ENCODE assay signal across 1 cellular context in the genomic region with DNA sequence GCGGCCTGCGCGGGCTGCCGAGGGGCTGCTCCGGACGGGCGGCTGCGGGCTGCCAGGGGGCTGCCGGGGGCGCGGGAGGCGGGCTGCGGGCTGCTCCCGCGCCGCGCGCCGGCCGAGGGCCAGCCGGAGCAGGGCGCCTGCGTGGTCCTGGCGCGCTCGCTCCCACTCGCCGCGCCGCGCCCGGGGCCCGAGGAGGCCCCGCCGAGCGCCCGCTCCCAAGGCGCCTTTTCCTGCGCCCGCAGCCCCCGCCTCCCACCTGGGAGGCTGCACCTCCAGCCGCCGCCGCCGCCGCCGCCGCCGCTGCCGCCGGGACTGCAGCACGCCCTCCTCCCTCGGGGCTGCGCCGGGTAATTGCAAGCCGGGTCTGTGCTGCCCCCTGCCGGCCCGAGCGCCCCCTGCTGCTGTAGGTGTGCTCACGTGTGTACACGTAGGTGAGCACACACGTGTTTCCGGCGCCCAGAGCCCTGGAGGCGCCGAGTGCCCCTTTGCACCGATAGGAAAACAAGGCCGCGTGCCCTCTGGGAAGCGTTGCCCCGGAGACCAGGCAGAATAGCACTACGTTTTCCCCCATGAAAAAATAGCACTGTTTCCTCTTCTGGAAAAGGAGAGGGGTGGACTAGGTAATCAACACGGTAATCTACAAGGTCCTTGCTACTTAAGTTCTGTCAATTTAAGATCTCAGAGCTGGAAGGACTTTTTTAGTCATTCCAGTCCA.
TF ChIP-seq lines count a peak whose summit lies in the region.

Gene EPB41L4B (minus strand): TSS at position 326 of the 715 bp plus-strand sequence. CDS start 613 bp downstream, outside the sequence.

TF ChIP-seq in HepG2, 621 proteins besides CTCF, POLR2A, EP300 and RAD21 (continued from another document and continues in another):
- TF ChIP-seq, protein P1, sequence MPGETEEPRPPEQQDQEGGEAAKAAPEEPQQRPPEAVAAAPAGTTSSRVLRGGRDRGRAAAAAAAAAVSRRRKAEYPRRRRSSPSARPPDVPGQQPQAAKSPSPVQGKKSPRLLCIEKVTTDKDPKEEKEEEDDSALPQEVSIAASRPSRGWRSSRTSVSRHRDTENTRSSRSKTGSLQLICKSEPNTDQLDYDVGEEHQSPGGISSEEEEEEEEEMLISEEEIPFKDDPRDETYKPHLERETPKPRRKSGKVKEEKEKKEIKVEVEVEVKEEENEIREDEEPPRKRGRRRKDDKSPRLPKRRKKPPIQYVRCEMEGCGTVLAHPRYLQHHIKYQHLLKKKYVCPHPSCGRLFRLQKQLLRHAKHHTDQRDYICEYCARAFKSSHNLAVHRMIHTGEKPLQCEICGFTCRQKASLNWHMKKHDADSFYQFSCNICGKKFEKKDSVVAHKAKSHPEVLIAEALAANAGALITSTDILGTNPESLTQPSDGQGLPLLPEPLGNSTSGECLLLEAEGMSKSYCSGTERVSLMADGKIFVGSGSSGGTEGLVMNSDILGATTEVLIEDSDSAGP (CRISPR knock-in tag; IDR thresholded peaks at IDR 0.05; ENCODE audit: borderline replicate concordance): peak; percentile 81
- TF ChIP-seq CSRNP1 (CRISPR knock-in tag; IDR thresholded peaks at IDR 0.05) (peak; percentile 82), THAP8 (CRISPR knock-in tag; IDR thresholded peaks at IDR 0.05; ENCODE audit: borderline replicate concordance) (no peak), KAT8 (CRISPR knock-in tag; IDR thresholded peaks at IDR 0.05) (peak; percentile 91), ZNF614 (CRISPR knock-in tag; IDR thresholded peaks at IDR 0.05; ENCODE audit: borderline replicate concordance) (peak; percentile 89), ZNF30 (CRISPR knock-in tag; IDR thresholded peaks at IDR 0.05) (no peak; the same call in 1 of the 2 replicates), MATR3 (CRISPR knock-in tag; IDR thresholded peaks at IDR 0.05) (no peak), FOXO4 (CRISPR knock-in tag; conservative IDR thresholded peaks at IDR 0.05) (no peak), ZBTB7B (CRISPR knock-in tag; IDR thresholded peaks at IDR 0.05) (peak; percentile 85; the same call in 1 of the 2 replicates), SRSF9 (IDR thresholded peaks at IDR 0.05; ENCODE audit: borderline replicate concordance, insufficient read depth, low read depth, low read length, poor library complexity, severe bottlenecking) (no peak), ZSCAN25 (CRISPR knock-in tag; IDR thresholded peaks at IDR 0.05) (0 out of 2 replicates have a peak, but pooled peaks have one; percentile 35), NCOA5 (CRISPR knock-in tag; IDR thresholded peaks at IDR 0.05) (no peak), SNAPC2 (CRISPR knock-in tag; IDR thresholded peaks at IDR 0.05) (0 out of 2 replicates have a peak, but pooled peaks have one; percentile 53), ZNF335 (CRISPR knock-in tag; IDR thresholded peaks at IDR 0.05) (0 out of 2 replicates have a peak, but pooled peaks have one; percentile 60), DMAP1 (CRISPR knock-in tag; IDR thresholded peaks at IDR 0.05) (peak; percentile 96), SNRNP70 (IDR thresholded peaks at IDR 0.05; ENCODE audit: low read depth, low read length) (no peak), CBFB (CRISPR knock-in tag; IDR thresholded peaks at IDR 0.05) (peak; percentile 88), TOPORS (CRISPR knock-in tag; IDR thresholded peaks at IDR 0.05) (peak; percentile 73), RXRB (CRISPR knock-in tag; IDR thresholded peaks at IDR 0.05; ENCODE audit: borderline replicate concordance) (peak; percentile 84), ZNF646 (CRISPR knock-in tag; IDR thresholded peaks at IDR 0.05) (0 out of 2 replicates have a peak, but pooled peaks have one; percentile 21), DBP (CRISPR knock-in tag; IDR thresholded peaks at IDR 0.05; ENCODE audit: not compliant biosample characterization) (peak; percentile 51), FOXM1 (CRISPR knock-in tag; IDR thresholded peaks at IDR 0.05) (no peak), ZNF343 (CRISPR knock-in tag; IDR thresholded peaks at IDR 0.05) (peak; percentile 81; the same call in 1 of the 2 replicates), RELA (CRISPR knock-in tag; IDR thresholded peaks at IDR 0.05) (0 out of 2 replicates have a peak, but pooled peaks have one; percentile 71), ZNF841 (CRISPR knock-in tag; IDR thresholded peaks at IDR 0.05; ENCODE audit: borderline replicate concordance) (no peak), ZZZ3 (CRISPR knock-in tag; IDR thresholded peaks at IDR 0.05; ENCODE audit: borderline replicate concordance) (no peak), KAT2B (IDR thresholded peaks at IDR 0.05; ENCODE audit: borderline replicate concordance, low read depth, low read length) (no peak), XBP1 (CRISPR knock-in tag; IDR thresholded peaks at IDR 0.05) (no peak), WIZ (CRISPR knock-in tag; IDR thresholded peaks at IDR 0.05) (no peak; the same call in 1 of the 2 replicates), THYN1 (CRISPR knock-in tag; IDR thresholded peaks at IDR 0.05; ENCODE audit: borderline replicate concordance, low read depth) (no peak), CCAR2 (optimal IDR thresholded peaks at IDR 0.05; ENCODE audit: low read depth, low read length) (no peak), SALL2 (CRISPR knock-in tag; IDR thresholded peaks at IDR 0.05) (peak; percentile 66; the same call in 1 of the 2 replicates), RBM39 (IDR thresholded peaks at IDR 0.05; ENCODE audit: low read depth, low read length, poor library complexity, severe bottlenecking) (peak; percentile 41), RFX5 (IDR thresholded peaks at IDR 0.05; ENCODE audit: low read depth, low read length) (peak; percentile 23; the same call in 1 of the 2 replicates), RBM22 (optimal IDR thresholded peaks at IDR 0.05; ENCODE audit: low read length) (no peak), ZNF615 (CRISPR knock-in tag; IDR thresholded peaks at IDR 0.05; ENCODE audit: borderline replicate concordance) (no peak), ZNF20 (CRISPR knock-in tag; IDR thresholded peaks at IDR 0.05) (no peak), ZBTB1 (CRISPR knock-in tag; IDR thresholded peaks at IDR 0.05; ENCODE audit: borderline replicate concordance) (no peak), PLRG1 (conservative IDR thresholded peaks at IDR 0.05) (no peak), ZNF557 (CRISPR knock-in tag; IDR thresholded peaks at IDR 0.05) (peak; percentile 81; the same call in 1 of the 2 replicates), JUNB (CRISPR knock-in tag; IDR thresholded peaks at IDR 0.05; ENCODE audit: borderline replicate concordance) (no peak), CEBPG (CRISPR knock-in tag; IDR thresholded peaks at IDR 0.05) (peak; percentile 40), ZNF10 (CRISPR knock-in tag; IDR thresholded peaks at IDR 0.05; ENCODE audit: borderline replicate concordance, low read depth) (no peak), KLF13 (CRISPR knock-in tag; IDR thresholded peaks at IDR 0.05) (no peak), REXO4 (CRISPR knock-in tag; IDR thresholded peaks at IDR 0.05; ENCODE audit: borderline replicate concordance) (no peak), MAZ (IDR thresholded peaks at IDR 0.05; ENCODE audit: borderline replicate concordance, low read depth, low read length) (0 out of 2 replicates have a peak, but pooled peaks have one; percentile 43), MAZ (CRISPR knock-in tag; IDR thresholded peaks at IDR 0.05; ENCODE audit: low read depth) (peak; percentile 94), SYNCRIP (IDR thresholded peaks at IDR 0.05; ENCODE audit: insufficient read depth, low read depth, low read length) (no peak), CBX1 (IDR thresholded peaks at IDR 0.05; ENCODE audit: low read depth) (no peak), SAP130 (CRISPR knock-in tag; IDR thresholded peaks at IDR 0.05; ENCODE audit: low read depth) (peak; percentile 96), ASH2L (IDR thresholded peaks at IDR 0.05; ENCODE audit: insufficient read length, low read depth, low read length) (no peak), ZFAT (CRISPR knock-in tag; conservative IDR thresholded peaks at IDR 0.05) (no peak), ZSCAN12 (CRISPR knock-in tag; IDR thresholded peaks at IDR 0.05) (peak; percentile 84; the same call in 1 of the 2 replicates), MBD4 (IDR thresholded peaks at IDR 0.05; ENCODE audit: borderline replicate concordance, low read length) (no peak), ZNF782 (CRISPR knock-in tag; IDR thresholded peaks at IDR 0.05; ENCODE audit: borderline replicate concordance) (peak; percentile 91; the same call in 1 of the 2 replicates), RFXAP (CRISPR knock-in tag; IDR thresholded peaks at IDR 0.05; ENCODE audit: borderline replicate concordance) (peak; percentile 68; the same call in 1 of the 2 replicates)
- TF ChIP-seq, protein P2, sequence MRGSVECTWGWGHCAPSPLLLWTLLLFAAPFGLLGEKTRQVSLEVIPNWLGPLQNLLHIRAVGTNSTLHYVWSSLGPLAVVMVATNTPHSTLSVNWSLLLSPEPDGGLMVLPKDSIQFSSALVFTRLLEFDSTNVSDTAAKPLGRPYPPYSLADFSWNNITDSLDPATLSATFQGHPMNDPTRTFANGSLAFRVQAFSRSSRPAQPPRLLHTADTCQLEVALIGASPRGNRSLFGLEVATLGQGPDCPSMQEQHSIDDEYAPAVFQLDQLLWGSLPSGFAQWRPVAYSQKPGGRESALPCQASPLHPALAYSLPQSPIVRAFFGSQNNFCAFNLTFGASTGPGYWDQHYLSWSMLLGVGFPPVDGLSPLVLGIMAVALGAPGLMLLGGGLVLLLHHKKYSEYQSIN (CRISPR knock-in tag; IDR thresholded peaks at IDR 0.05; ENCODE audit: borderline replicate concordance): no peak
